Comparison of ENCODE assay signal across 1 cellular context in the genomic region with DNA sequence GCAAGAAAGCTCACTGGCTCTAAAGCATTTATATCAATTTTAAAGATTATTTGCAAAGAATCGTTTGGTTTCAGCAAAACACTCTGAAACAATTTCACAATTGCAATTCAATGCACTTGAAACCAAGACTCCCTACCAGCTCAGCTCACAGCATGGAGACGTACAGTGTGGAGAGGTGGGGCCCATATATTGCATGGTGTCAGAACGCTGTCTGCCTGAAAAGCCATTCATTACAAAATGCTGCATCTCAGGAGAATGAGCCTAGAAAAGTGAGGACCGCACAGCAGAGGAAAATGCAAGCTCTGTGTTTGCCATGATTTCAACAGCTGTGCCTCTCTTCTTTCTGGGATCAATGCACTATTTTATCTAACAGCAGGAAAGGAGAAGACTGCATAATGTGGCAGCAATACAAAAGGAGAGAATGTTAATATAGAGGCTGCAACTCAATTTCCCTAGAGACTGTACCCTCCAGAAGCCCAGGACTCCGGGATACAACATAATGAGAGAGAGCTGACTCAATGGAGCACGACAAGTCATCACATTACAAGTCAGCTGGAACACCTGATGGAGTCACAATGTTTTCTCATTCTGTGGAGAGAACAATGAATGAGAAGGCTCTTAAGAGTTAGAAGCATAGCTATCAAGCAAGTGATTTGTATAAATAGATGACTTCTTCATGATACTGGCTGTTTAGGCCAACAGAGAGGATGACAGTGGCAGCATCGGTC.
TF ChIP-seq lines count a peak whose summit lies in the region.

No MANE protein-coding gene starts in this region.

TF ChIP-seq in GM23338, 12 proteins besides CTCF, POLR2A, EP300 and RAD21 (continued from another document):
- TF ChIP-seq, protein P1, sequence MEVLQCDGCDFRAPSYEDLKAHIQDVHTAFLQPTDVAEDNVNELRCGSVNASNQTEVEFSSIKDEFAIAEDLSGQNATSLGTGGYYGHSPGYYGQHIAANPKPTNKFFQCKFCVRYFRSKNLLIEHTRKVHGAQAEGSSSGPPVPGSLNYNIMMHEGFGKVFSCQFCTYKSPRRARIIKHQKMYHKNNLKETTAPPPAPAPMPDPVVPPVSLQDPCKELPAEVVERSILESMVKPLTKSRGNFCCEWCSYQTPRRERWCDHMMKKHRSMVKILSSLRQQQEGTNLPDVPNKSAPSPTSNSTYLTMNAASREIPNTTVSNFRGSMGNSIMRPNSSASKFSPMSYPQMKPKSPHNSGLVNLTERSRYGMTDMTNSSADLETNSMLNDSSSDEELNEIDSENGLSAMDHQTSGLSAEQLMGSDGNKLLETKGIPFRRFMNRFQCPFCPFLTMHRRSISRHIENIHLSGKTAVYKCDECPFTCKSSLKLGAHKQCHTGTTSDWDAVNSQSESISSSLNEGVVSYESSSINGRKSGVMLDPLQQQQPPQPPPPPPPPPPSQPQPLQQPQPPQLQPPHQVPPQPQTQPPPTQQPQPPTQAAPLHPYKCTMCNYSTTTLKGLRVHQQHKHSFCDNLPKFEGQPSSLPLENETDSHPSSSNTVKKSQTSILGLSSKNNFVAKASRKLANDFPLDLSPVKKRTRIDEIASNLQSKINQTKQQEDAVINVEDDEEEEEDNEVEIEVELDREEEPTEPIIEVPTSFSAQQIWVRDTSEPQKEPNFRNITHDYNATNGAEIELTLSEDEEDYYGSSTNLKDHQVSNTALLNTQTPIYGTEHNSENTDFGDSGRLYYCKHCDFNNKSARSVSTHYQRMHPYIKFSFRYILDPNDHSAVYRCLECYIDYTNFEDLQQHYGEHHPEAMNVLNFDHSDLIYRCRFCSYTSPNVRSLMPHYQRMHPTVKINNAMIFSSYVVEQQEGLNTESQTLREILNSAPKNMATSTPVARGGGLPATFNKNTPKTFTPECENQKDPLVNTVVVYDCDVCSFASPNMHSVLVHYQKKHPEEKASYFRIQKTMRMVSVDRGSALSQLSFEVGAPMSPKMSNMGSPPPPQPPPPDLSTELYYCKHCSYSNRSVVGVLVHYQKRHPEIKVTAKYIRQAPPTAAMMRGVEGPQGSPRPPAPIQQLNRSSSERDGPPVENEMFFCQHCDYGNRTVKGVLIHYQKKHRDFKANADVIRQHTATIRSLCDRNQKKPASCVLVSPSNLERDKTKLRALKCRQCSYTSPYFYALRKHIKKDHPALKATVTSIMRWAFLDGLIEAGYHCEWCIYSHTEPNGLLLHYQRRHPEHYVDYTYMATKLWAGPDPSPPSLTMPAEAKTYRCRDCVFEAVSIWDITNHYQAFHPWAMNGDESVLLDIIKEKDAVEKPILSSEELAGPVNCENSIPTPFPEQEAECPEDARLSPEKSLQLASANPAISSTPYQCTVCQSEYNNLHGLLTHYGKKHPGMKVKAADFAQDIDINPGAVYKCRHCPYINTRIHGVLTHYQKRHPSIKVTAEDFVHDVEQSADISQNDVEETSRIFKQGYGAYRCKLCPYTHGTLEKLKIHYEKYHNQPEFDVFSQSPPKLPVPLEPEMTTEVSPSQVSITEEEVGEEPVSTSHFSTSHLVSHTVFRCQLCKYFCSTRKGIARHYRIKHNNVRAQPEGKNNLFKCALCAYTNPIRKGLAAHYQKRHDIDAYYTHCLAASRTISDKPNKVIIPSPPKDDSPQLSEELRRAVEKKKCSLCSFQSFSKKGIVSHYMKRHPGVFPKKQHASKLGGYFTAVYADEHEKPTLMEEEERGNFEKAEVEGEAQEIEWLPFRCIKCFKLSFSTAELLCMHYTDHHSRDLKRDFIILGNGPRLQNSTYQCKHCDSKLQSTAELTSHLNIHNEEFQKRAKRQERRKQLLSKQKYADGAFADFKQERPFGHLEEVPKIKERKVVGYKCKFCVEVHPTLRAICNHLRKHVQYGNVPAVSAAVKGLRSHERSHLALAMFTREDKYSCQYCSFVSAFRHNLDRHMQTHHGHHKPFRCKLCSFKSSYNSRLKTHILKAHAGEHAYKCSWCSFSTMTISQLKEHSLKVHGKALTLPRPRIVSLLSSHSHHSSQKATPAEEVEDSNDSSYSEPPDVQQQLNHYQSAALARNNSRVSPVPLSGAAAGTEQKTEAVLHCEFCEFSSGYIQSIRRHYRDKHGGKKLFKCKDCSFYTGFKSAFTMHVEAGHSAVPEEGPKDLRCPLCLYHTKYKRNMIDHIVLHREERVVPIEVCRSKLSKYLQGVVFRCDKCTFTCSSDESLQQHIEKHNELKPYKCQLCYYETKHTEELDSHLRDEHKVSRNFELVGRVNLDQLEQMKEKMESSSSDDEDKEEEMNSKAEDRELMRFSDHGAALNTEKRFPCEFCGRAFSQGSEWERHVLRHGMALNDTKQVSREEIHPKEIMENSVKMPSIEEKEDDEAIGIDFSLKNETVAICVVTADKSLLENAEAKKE (CRISPR knock-in tag; IDR thresholded peaks at IDR 0.05): no peak
- TF ChIP-seq, protein P2, sequence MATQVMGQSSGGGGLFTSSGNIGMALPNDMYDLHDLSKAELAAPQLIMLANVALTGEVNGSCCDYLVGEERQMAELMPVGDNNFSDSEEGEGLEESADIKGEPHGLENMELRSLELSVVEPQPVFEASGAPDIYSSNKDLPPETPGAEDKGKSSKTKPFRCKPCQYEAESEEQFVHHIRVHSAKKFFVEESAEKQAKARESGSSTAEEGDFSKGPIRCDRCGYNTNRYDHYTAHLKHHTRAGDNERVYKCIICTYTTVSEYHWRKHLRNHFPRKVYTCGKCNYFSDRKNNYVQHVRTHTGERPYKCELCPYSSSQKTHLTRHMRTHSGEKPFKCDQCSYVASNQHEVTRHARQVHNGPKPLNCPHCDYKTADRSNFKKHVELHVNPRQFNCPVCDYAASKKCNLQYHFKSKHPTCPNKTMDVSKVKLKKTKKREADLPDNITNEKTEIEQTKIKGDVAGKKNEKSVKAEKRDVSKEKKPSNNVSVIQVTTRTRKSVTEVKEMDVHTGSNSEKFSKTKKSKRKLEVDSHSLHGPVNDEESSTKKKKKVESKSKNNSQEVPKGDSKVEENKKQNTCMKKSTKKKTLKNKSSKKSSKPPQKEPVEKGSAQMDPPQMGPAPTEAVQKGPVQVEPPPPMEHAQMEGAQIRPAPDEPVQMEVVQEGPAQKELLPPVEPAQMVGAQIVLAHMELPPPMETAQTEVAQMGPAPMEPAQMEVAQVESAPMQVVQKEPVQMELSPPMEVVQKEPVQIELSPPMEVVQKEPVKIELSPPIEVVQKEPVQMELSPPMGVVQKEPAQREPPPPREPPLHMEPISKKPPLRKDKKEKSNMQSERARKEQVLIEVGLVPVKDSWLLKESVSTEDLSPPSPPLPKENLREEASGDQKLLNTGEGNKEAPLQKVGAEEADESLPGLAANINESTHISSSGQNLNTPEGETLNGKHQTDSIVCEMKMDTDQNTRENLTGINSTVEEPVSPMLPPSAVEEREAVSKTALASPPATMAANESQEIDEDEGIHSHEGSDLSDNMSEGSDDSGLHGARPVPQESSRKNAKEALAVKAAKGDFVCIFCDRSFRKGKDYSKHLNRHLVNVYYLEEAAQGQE (IDR thresholded peaks at IDR 0.05; ENCODE audit: unreplicated experiment): no peak
- no peak for TF ChIP-seq EZH2 (IDR thresholded peaks at IDR 0.05; ENCODE audit: low read depth, unreplicated experiment)
TF ChIP-seq in GM23338: peak in this region for 0.
